Comparison of ENCODE assay signal across 9 cellular contexts in the genomic region with DNA sequence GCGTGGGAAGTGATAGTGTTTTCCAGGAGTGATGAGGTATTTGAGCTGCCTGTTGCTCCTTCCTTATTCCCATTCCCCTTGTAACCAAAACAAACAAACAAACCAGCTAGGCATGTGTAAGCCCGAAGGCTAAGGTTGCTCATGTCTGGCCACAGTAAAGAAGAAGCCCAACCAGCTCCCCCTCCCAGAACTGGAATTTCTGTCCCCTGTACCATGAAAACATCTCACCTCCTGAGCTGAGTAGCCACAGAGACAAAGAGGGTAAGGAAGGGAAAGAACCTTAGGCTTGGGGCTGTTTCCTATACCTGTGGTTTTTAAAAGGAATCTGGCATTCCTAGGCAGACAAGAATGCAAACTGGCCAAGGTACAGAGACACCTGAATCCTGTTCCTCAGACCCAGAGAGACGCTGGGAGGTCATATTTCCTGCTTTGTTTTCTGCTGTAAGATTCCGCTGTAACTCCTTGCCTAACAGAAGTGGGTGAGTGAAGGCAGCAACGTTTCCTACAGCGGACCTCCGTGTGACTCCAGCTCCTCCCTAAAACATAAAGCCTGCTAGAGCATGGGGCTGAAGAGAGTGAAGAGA. TPM values are rescaled to one million over a fixed set of nuclear protein-coding genes. Genes with fewer than 3 reads are reported as not detected.
DNase-seq lines count a peak whose midpoint lies in the region; ATAC-seq and TF ChIP-seq lines count a peak whose summit lies in the region.
"Had no signal": no experiment of that assay in that cellular context is flagged by ENCODE, and none has a peak within 500 bp of the region (broad histone marks: within the 10 kb centered on the region; RNA-seq: fewer than 3 reads in every experiment).

No MANE protein-coding gene starts in this region.

- H3K36me3 ChIP-seq in mesodermal cell (ENCODE audit: control insufficient read depth, insufficient read depth, low read length) (no peaks in the 10 kb centered on the region), upper lobe of right lung (no peaks in the 10 kb centered on the region)

- H3K27me3 ChIP-seq in upper lobe of right lung = no peaks in the 10 kb centered on the region

- peak; percentile 4 for DNase-seq in NCI-H748 (lab: John Stamatoyannopoulos, UW; ENCODE audit: unreplicated experiment)
- DNase-seq in NCI-H748 treated with DMSO at 0.1 percent for 48 hours (lab: John Stamatoyannopoulos, UW) = no peak
- DNase-seq in coronary artery (ENCODE audit: low spot score) = no peak
- DNase-seq in upper lobe of right lung = no peak
- no peak for DNase-seq in DMS79 treated with DMSO at 0.1 percent for 48 hours (lab: John Stamatoyannopoulos, UW)
- DNase-seq in mesenteric fat pad (ENCODE audit: low spot score) = no peak
- no peak for DNase-seq in NCI-H1092 (lab: John Stamatoyannopoulos, UW)
- DNase-seq: NCI-H1105 had no signal

- H3K4me1 ChIP-seq in mesodermal cell (ENCODE audit: control insufficient read depth, insufficient read depth, low read length, poor library complexity, severe bottlenecking) (peaks cover 31% of the 10 kb centered on the region), upper lobe of right lung (peaks cover 25% of the 10 kb centered on the region)

- H3K9me3 ChIP-seq in mesodermal cell (ENCODE audit: control insufficient read depth, low read length) (no peaks in the 10 kb centered on the region), upper lobe of right lung (no peaks in the 10 kb centered on the region)

- H3K27ac ChIP-seq in coronary artery = peak overlapping the region; percentile 46 to 84
- peak overlapping the region; percentile 37 for H3K27ac ChIP-seq in mesodermal cell (ENCODE audit: low read depth, low read length, severe bottlenecking)
- peak overlapping the region; percentile 25 for H3K27ac ChIP-seq in upper lobe of right lung

- intact Hi-C loops in upper lobe of right lung (cut with DNase I) = no loop called here

- ATAC-seq in upper lobe of right lung = peak; percentile 23

- 0 to 12% methylated on average over 1 to 3 of the region's 7 CpGs for WGBS in mesodermal cell (ENCODE audit: insufficient coverage in 2 of 2), 2 experiments

- TF ChIP-seq CTCF in coronary artery (IDR thresholded peaks at IDR 0.05) = no peak
- TF ChIP-seq CTCF in upper lobe of right lung (IDR thresholded peaks at IDR 0.05) = no peak

- H3K4me3 ChIP-seq in coronary artery = peak overlapping the region; percentile 30
- H3K4me3 ChIP-seq in mesodermal cell (ENCODE audit: extremely low read depth, insufficient read depth, low read length, poor library complexity, severe bottlenecking) = no peak overlapping the region
- H3K4me3 ChIP-seq in upper lobe of right lung = no peak overlapping the region

RNA-seq across cellular contexts. Expression of gene RAB4A, which starts 41.7 kb away (rescaled TPM):
- 45.7 TPM for polyA plus RNA-seq in mesodermal cell (2013, experiment 1 of 2)
- polyA plus RNA-seq in mesodermal cell (2013, experiment 2 of 2) = 47.0 TPM
- 47.1 TPM for total RNA-seq in upper lobe of right lung
- total RNA-seq in mesenteric fat pad = 50.2 TPM
